27 cellular contexts compared by ENCODE assay signal in genomic region chr1:180451504-180451903, GRCh38. TPM values are rescaled to one million over a fixed set of nuclear protein-coding genes. Genes with fewer than 3 reads are reported as not detected.
DNase-seq lines count a peak whose midpoint lies in the region; ATAC-seq and TF ChIP-seq lines count a peak whose summit lies in the region.
"Had no signal": no experiment of that assay in that cellular context is flagged by ENCODE, and none has a peak within 500 bp of the region (broad histone marks: within the 10 kb centered on the region; RNA-seq: fewer than 3 reads in every experiment).

No MANE protein-coding gene starts in this region.

- no peak overlapping the region for H3K4me3 ChIP-seq in KMS-11 (IDR thresholded peaks at IDR 0.05; ENCODE audit: insufficient read depth, low read depth, low read length)
- H3K4me3 ChIP-seq: SJSA1 had no signal

- no peak overlapping the region for H2AFZ ChIP-seq in KMS-11 (ENCODE audit: low read depth)

- H3K4me3 Mint-ChIP-seq in activated naive CD8-positive, alpha-beta T cell treated with anti-CD3 and anti-CD28 coated beads for 36 hours, result no peak overlapping the region
- H3K4me3 Mint-ChIP-seq in stimulated activated naive CD8-positive, alpha-beta T cell treated with anti-CD3 and anti-CD28 coated beads, Interleukin-15, amount 100 ng/mL, for 72 hours, result no peak overlapping the region
- H3K4me3 Mint-ChIP-seq in Calu3 (ENCODE audit: low read depth, unreplicated experiment), result no peak overlapping the region
- H3K4me3 Mint-ChIP-seq: CD8-positive, alpha-beta T cell had no signal

- H3K27me3 Mint-ChIP-seq in activated naive CD8-positive, alpha-beta T cell treated with anti-CD3 and anti-CD28 coated beads for 36 hours, result no peaks in the 10 kb centered on the region
- no peaks in the 10 kb centered on the region for H3K27me3 Mint-ChIP-seq in stimulated activated naive CD8-positive, alpha-beta T cell treated with anti-CD3 and anti-CD28 coated beads, Interleukin-15, amount 100 ng/mL, for 72 hours
- no peaks in the 10 kb centered on the region for H3K27me3 Mint-ChIP-seq in Calu3 (ENCODE audit: unreplicated experiment)

- no peaks in the 10 kb centered on the region for H4K20me1 ChIP-seq in KMS-11 (ENCODE audit: insufficient read depth)

- peak overlapping the region; percentile 13; the same call in 1 of the 2 replicates for H3K4me2 ChIP-seq in KMS-11

- peak; percentile 33 to 35 for ATAC-seq in activated naive CD4-positive, alpha-beta T cell treated with anti-CD3 and anti-CD28 coated beads, Interleukin-2, amount 50 U/mL, for 72 hours
- peak; percentile 60 for ATAC-seq in stimulated activated naive CD8-positive, alpha-beta T cell treated with anti-CD3 and anti-CD28 coated beads, Interleukin-15, amount 100 ng/mL, for 72 hours
- no peak for ATAC-seq in GM18861 (IDR thresholded peaks at IDR 0.05; ENCODE audit: unreplicated experiment)
- ATAC-seq: CD8-positive, alpha-beta T cell had no signal

- peaks cover 33% of the 10 kb centered on the region; the same call in 1 of the 2 replicates for H3K79me2 ChIP-seq in KMS-11 (ENCODE audit: insufficient read depth, low read depth)

- intact Hi-C loops in Calu3 (cut with micrococcal nuclease; ENCODE audit: unreplicated experiment), result no loop called here

- no peaks in the 10 kb centered on the region for H3K36me3 ChIP-seq in KMS-11 (ENCODE audit: insufficient read depth)

- H3K27ac ChIP-seq in KMS-11, result no peak overlapping the region
- H3K27ac ChIP-seq: HL-60, SJSA1 had no signal

- peak overlapping the region in 1 of 2 donors; percentile 29 for H3K27ac Mint-ChIP-seq in activated naive CD4-positive, alpha-beta T cell treated with anti-CD3 and anti-CD28 coated beads, Interleukin-2, amount 50 U/mL, for 72 hours
- peak overlapping the region; percentile 51 for H3K27ac Mint-ChIP-seq in activated naive CD8-positive, alpha-beta T cell treated with anti-CD3 and anti-CD28 coated beads for 36 hours
- H3K27ac Mint-ChIP-seq in stimulated activated naive CD8-positive, alpha-beta T cell treated with anti-CD3 and anti-CD28 coated beads, Interleukin-15, amount 100 ng/mL, for 72 hours, result no peak overlapping the region
- no peak overlapping the region for H3K27ac Mint-ChIP-seq in Calu3 (ENCODE audit: unreplicated experiment)
- H3K27ac Mint-ChIP-seq: CD8-positive, alpha-beta T cell had no signal

- no peaks in the 10 kb centered on the region for H3K27me3 ChIP-seq in KMS-11 (ENCODE audit: insufficient read depth, low read depth)
- H3K27me3 ChIP-seq: SJSA1 had no signal

- H3K36me3 Mint-ChIP-seq in activated naive CD4-positive, alpha-beta T cell treated with anti-CD3 and anti-CD28 coated beads, Interleukin-2, amount 50 U/mL, for 72 hours, result peaks cover 43 to 54% of the 10 kb centered on the region in 2 donors
- H3K36me3 Mint-ChIP-seq in activated naive CD8-positive, alpha-beta T cell treated with anti-CD3 and anti-CD28 coated beads for 36 hours, result peaks cover 65% of the 10 kb centered on the region
- H3K36me3 Mint-ChIP-seq in Calu3 (ENCODE audit: insufficient read depth, unreplicated experiment), result no peaks in the 10 kb centered on the region

- no peak overlapping the region for H3K9ac ChIP-seq in KMS-11

- H3K9me3 Mint-ChIP-seq in activated naive CD4-positive, alpha-beta T cell treated with anti-CD3 and anti-CD28 coated beads, Interleukin-2, amount 50 U/mL, for 72 hours, result peaks cover 20% of the 10 kb centered on the region in 2 donors
- H3K9me3 Mint-ChIP-seq in activated naive CD8-positive, alpha-beta T cell treated with anti-CD3 and anti-CD28 coated beads for 36 hours, result peaks cover 35% of the 10 kb centered on the region
- peaks cover 21 to 34% of the 10 kb centered on the region in 2 donors for H3K9me3 Mint-ChIP-seq in stimulated activated naive CD8-positive, alpha-beta T cell treated with anti-CD3 and anti-CD28 coated beads, Interleukin-15, amount 100 ng/mL, for 72 hours
- peaks cover 8% of the 10 kb centered on the region for H3K9me3 Mint-ChIP-seq in Calu3 (ENCODE audit: low read depth, unreplicated experiment)

- CTCF ChIA-PET in Calu3 (lab: Charles Lee), result no interaction called here

- DNase-seq in activated naive CD4-positive, alpha-beta T cell treated with anti-CD3 and anti-CD28 coated beads, Interleukin-2, amount 50 U/mL, for 72 hours (ENCODE audit: low spot score in 2 of 2), result no peak
- DNase-seq in activated naive CD4-positive, alpha-beta T cell treated with Interleukin-2 at 50 U/mL for 16 hours, result no peak
- DNase-seq in activated naive CD8-positive, alpha-beta T cell treated with anti-CD3 and anti-CD28 coated beads for 36 hours, result no peak
- no peak for DNase-seq in stimulated activated naive CD8-positive, alpha-beta T cell treated with anti-CD3 and anti-CD28 coated beads, Interleukin-15, amount 100 ng/mL, for 72 hours
- DNase-seq in Calu3, result no peak
- no peak for DNase-seq in middle frontal gyrus (ENCODE audit: extremely low spot score, low spot score)
- DNase-seq: AML-193; C1 segment of cervical spinal cord; CD8-positive, alpha-beta T cell; DMS53; GDM1; GOT3; HCEC 1CT; KBM-7; NCI-H1105 treated with DMSO at 0.1 percent for 48 hours; NCI-H1694; NCI-H2081; NCI-H2171; NCI-H345; NCI-H524; NCI-H82; OCI-M1; T-helper 1 cell had no signal

- TF ChIP-seq CTCF in KMS-11 (conservative IDR thresholded peaks at IDR 0.05; ENCODE audit: low read depth, low read length) (no peak), Calu3 (IDR thresholded peaks at IDR 0.05; ENCODE audit: unreplicated experiment) (no peak)

- no TSS peak for BruUV-seq in Calu3 (replicated peaks; lab: Mats Ljungman, UMichigan)

- H3K4me1 Mint-ChIP-seq in activated naive CD8-positive, alpha-beta T cell treated with anti-CD3 and anti-CD28 coated beads for 36 hours, result peaks cover 12% of the 10 kb centered on the region
- H3K4me1 Mint-ChIP-seq in stimulated activated naive CD8-positive, alpha-beta T cell treated with anti-CD3 and anti-CD28 coated beads, Interleukin-15, amount 100 ng/mL, for 72 hours, result peaks cover 8% of the 10 kb centered on the region
- no peaks in the 10 kb centered on the region for H3K4me1 Mint-ChIP-seq in Calu3 (ENCODE audit: low read depth, unreplicated experiment)

- H3K4me1 ChIP-seq in KMS-11 (ENCODE audit: low read depth, poor library complexity, severe bottlenecking), result peaks cover 12% of the 10 kb centered on the region
- H3K4me1 ChIP-seq: SJSA1 had no signal

RNA-seq across cellular contexts. Expression of gene ACBD6, which starts 50.9 kb away (rescaled TPM):
- total RNA-seq in activated naive CD4-positive, alpha-beta T cell treated with anti-CD3 and anti-CD28 coated beads, Interleukin-2, amount 50 U/mL, for 72 hours, result 10 to 100 TPM; 18.6 to 51.2 TPM
- 10 to 100 TPM; 45.7 to 49.0 TPM for total RNA-seq in activated naive CD8-positive, alpha-beta T cell treated with anti-CD3 and anti-CD28 coated beads for 36 hours
- 72.7 and 73.6 TPM in 2 replicates for total RNA-seq in Calu3 (2022)
